Comparison of ENCODE assay signal across 25 cellular contexts in the genomic region with DNA sequence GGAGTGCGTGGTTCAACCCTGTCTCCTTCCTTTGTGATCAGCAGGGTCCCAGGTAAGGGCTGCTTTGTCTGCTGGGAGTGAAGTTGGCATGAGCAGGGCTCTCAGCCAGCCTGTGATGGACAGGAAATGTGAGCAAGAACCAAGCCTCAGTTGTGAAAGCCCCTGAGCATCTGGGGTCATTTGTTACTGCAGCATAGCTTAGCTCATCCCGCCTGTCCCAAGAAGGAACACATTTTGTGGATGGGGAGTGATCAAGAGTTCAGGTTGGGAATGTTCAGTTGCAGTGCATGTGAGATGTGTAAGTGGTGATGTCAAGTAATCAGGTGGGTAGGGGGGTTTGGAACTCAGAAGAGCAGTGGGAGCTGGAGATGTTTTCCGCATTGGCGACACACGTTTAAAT.
A peak's percentile ranks its signal among the peaks of the same experiment; 100 is the strongest.
DNase-seq lines count a peak whose midpoint lies in the region; ATAC-seq, FAIRE-seq and TF ChIP-seq lines count a peak whose summit lies in the region.
"Had no signal": no experiment of that assay in that cellular context is flagged by ENCODE, and none has a peak within 500 bp of the region (broad histone marks: within the 10 kb centered on the region; RNA-seq: fewer than 3 reads in every experiment).

No MANE protein-coding gene starts in this region.

- H4K20me1 ChIP-seq in HepG2 (ENCODE audit: insufficient read depth, low read length) (no peaks in the 10 kb centered on the region), osteoblast (ENCODE audit: insufficient read depth, low read length) (no peaks in the 10 kb centered on the region)

- CTCF ChIA-PET in HepG2 (lab: Yijun Ruan, JAX; ENCODE audit: low intra/inter-chr PET ratio, low total read pairs) = no interaction called here
- CTCF ChIA-PET in activated B cell treated with CpG ODN at 0.5 μM for 24 hours (lab: Charles Lee) = no interaction called here
- CTCF ChIA-PET in activated CD4-positive, alpha-beta memory T cell treated with anti-CD3 and anti-CD28 coated beads for 36 hours (lab: Charles Lee) = no interaction called here

- in situ Hi-C loops in HepG2 (cut with HindIII; ENCODE audit: extremely low pct_ligation_motif_present, low pct_unique_long_range_greater_than_20kb) = loop anchor here (5.0 kb wide), 1 partner anchor 169 kb away; no protein-coding TSS in a partner anchor
- in situ Hi-C loops in KBM-7 (cut with MboI; ENCODE audit: low pct_unique_long_range_greater_than_20kb, low sequenced_read_pairs) = no loop called here

- no peak overlapping the region for H2AFZ ChIP-seq in HepG2 (ENCODE audit: low read length)
- H2AFZ ChIP-seq in osteoblast (ENCODE audit: low read length) = no peak overlapping the region
- H2AFZ ChIP-seq: GM23338 had no signal

- intact Hi-C loops in HepG2 (cut with micrococcal nuclease; ENCODE audit: unreplicated experiment) = no loop called here
- intact Hi-C loops in right lobe of liver (cut with DNase I) = loop anchor here in 1 of 2 donors (10.0 kb wide), 1 partner anchor 167 kb away; the partner anchor contains the start of genes SIPA1L3 and WDR87
- intact Hi-C loops in activated B cell treated with CpG ODN at 0.5 μM for 24 hours (cut with micrococcal nuclease) = no loop called here
- intact Hi-C loops in activated CD4-positive, alpha-beta memory T cell treated with anti-CD3 and anti-CD28 coated beads for 36 hours (cut with micrococcal nuclease) = no loop called here

- H3K36me3 ChIP-seq in HepG2 (replicated peaks in 1 of 2; ENCODE audit: control insufficient read depth in 1 of 2, insufficient read depth in 2 of 2, low read length in 2 of 2) (no peaks in the 10 kb centered on the region), right lobe of liver (no peaks in the 10 kb centered on the region), osteoblast (ENCODE audit: insufficient read depth, low read length) (peaks cover 3% of the 10 kb centered on the region)
- H3K36me3 ChIP-seq: HAP-1 had no signal

- peak overlapping the region; percentile 21 for H3K27ac Mint-ChIP-seq in activated B cell treated with CpG ODN at 0.5 μM for 24 hours
- no peak overlapping the region for H3K27ac Mint-ChIP-seq in activated CD4-positive, alpha-beta memory T cell treated with anti-CD3 and anti-CD28 coated beads for 36 hours
- H3K27ac Mint-ChIP-seq: GM23338 had no signal

- H3K4me2 ChIP-seq in HepG2 (ENCODE audit: low read depth, low read length) (no peak overlapping the region), osteoblast (ENCODE audit: insufficient read depth, low read length) (no peak overlapping the region)
- H3K4me2 ChIP-seq: GM23338, SK-N-SH had no signal

- POLR2A ChIA-PET in HepG2 (lab: Yijun Ruan, JAX) = no interaction called here
- POLR2A ChIA-PET in activated B cell treated with CpG ODN at 0.5 μM for 24 hours (lab: Charles Lee) = interaction anchor here (1.4 kb wide), 1 partner anchor 13 kb away, joined by 6 read pairs; no protein-coding TSS in a partner anchor
- POLR2A ChIA-PET in activated CD4-positive, alpha-beta memory T cell treated with anti-CD3 and anti-CD28 coated beads for 36 hours (lab: Charles Lee) = no interaction called here

- TF ChIP-seq CTCF in HepG2 (CRISPR knock-in tag; IDR thresholded peaks at IDR 0.05) = no peak
- no peak for TF ChIP-seq CTCF in right lobe of liver (IDR thresholded peaks at IDR 0.05)
- no peak for TF ChIP-seq CTCF in activated B cell treated with CpG ODN at 0.5 μM for 24 hours (IDR thresholded peaks at IDR 0.05)
- no peak for TF ChIP-seq CTCF in osteoblast (IDR thresholded peaks at IDR 0.05; ENCODE audit: extremely low read depth, low read depth, low read length)
- TF ChIP-seq CTCF in GM10266 (IDR thresholded peaks at IDR 0.05; ENCODE audit: control insufficient read depth, insufficient read depth, low read depth, missing control alignments) = no peak

- H3K4me3 ChIP-seq in HepG2 (replicated peaks in 1 of 3; ENCODE audit: insufficient read depth in 1 of 3, low read depth in 2 of 3, low read length in 3 of 3) (no peak overlapping the region), right lobe of liver (no peak overlapping the region), osteoblast (ENCODE audit: insufficient read depth, low read length) (no peak overlapping the region)
- H3K4me3 ChIP-seq: GM12878, GM23338, HAP-1 had no signal

- no peak for FAIRE-seq in HepG2 (lab: Jason Lieb, UNC)
- FAIRE-seq: D721Med, GM12878 had no signal

- H3K4me3 Mint-ChIP-seq in activated B cell treated with CpG ODN at 0.5 μM for 24 hours = no peak overlapping the region
- H3K4me3 Mint-ChIP-seq in activated CD4-positive, alpha-beta memory T cell treated with anti-CD3 and anti-CD28 coated beads for 36 hours = no peak overlapping the region
- H3K4me3 Mint-ChIP-seq: CD8-positive, alpha-beta memory T cell; GM23338 had no signal

- no peaks in the 10 kb centered on the region for H3K27me3 Mint-ChIP-seq in activated B cell treated with CpG ODN at 0.5 μM for 24 hours
- no peaks in the 10 kb centered on the region for H3K27me3 Mint-ChIP-seq in activated CD4-positive, alpha-beta memory T cell treated with anti-CD3 and anti-CD28 coated beads for 36 hours

- peaks cover 10% of the 10 kb centered on the region for H3K4me1 Mint-ChIP-seq in activated B cell treated with CpG ODN at 0.5 μM for 24 hours
- H3K4me1 Mint-ChIP-seq in activated CD4-positive, alpha-beta memory T cell treated with anti-CD3 and anti-CD28 coated beads for 36 hours (ENCODE audit: low read depth) = no peaks in the 10 kb centered on the region
- H3K4me1 Mint-ChIP-seq: CD8-positive, alpha-beta memory T cell had no signal

- H3K27ac ChIP-seq in HepG2 (ENCODE audit: extremely low read length, insufficient read depth, low read length) (no peak overlapping the region), right lobe of liver (no peak overlapping the region), osteoblast (ENCODE audit: low read depth, low read length) (no peak overlapping the region)

- TF ChIP-seq EP300 in HepG2 (IDR thresholded peaks at IDR 0.05; ENCODE audit: low read depth in 2 of 2, low read length in 2 of 2) (no peak), HepG2 (CRISPR knock-in tag; IDR thresholded peaks at IDR 0.05; ENCODE audit: borderline replicate concordance) (no peak)

- H3K9me3 ChIP-seq in HepG2 (ENCODE audit: low read length) (no peaks in the 10 kb centered on the region), right lobe of liver (no peaks in the 10 kb centered on the region), osteoblast (ENCODE audit: low read depth, low read length) (no peaks in the 10 kb centered on the region)
- H3K9me3 ChIP-seq: HAP-1, SK-N-SH had no signal

- BruUV-seq in HepG2 (replicated peaks; lab: Mats Ljungman, UMichigan) = no TSS peak

- H3K79me2 ChIP-seq in HepG2 (ENCODE audit: insufficient read depth, low read length) (peaks cover 2% of the 10 kb centered on the region), osteoblast (ENCODE audit: insufficient read depth, low read length) (peaks cover 68% of the 10 kb centered on the region)

- DNase-seq in HepG2 (ENCODE audit: low spot score) = no peak
- no peak for DNase-seq in right lobe of liver
- no peak for DNase-seq in activated B cell treated with CpG ODN at 0.5 μM for 24 hours
- DNase-seq in osteoblast (ENCODE audit: insufficient read length, low spot score, missing footprints) = peak; percentile 30
- DNase-seq in NCI-H1930 (lab: John Stamatoyannopoulos, UW) = no peak
- no peak for DNase-seq in activated CD4-positive, alpha-beta memory T cell treated with anti-CD3 and anti-CD28 coated beads for 36 hours
- no peak for DNase-seq in GM10266 (ENCODE audit: extremely low spot score)
- no peak for DNase-seq in KBM-7
- DNase-seq: C1 segment of cervical spinal cord; CD8-positive, alpha-beta memory T cell; EL; NCI-H1105; NCI-H146; NCI-H2029 treated with DMSO at 0.1 percent for 48 hours; NCI-H226; NCI-H510A treated with DMSO at 0.1 percent for 48 hours; NCI-H748 treated with DMSO at 0.1 percent for 48 hours; NK-92 treated with Interleukin-12 subunit alpha and Interleukin-12 subunit beta, amount 100 ng/mL, for 24 hours; SIG-M5; SK-N-SH had no signal

- H3K4me1 ChIP-seq in HepG2 (ENCODE audit: insufficient read depth, low read length) = peaks cover 22% of the 10 kb centered on the region
- H3K4me1 ChIP-seq in right lobe of liver = no peaks in the 10 kb centered on the region
- no peaks in the 10 kb centered on the region for H3K4me1 ChIP-seq in osteoblast (ENCODE audit: insufficient read depth, low read length)
- H3K4me1 ChIP-seq: HAP-1 had no signal

- TF ChIP-seq RAD21 in HepG2 (CRISPR knock-in tag; IDR thresholded peaks at IDR 0.05) = no peak

- no peak for TF ChIP-seq POLR2A in HepG2 (IDR thresholded peaks at IDR 0.05; ENCODE audit: insufficient read depth in 1 of 2, low read depth in 2 of 2, low read length in 2 of 2)
- no peak for TF ChIP-seq POLR2A in right lobe of liver (IDR thresholded peaks at IDR 0.05)

- H3K27me3 ChIP-seq in HepG2 (ENCODE audit: control insufficient read depth in 1 of 2, insufficient read depth in 2 of 2, low read length in 2 of 2) (no peaks in the 10 kb centered on the region), right lobe of liver (no peaks in the 10 kb centered on the region), osteoblast (ENCODE audit: insufficient read depth, low read length) (no peaks in the 10 kb centered on the region)

- H3K9ac ChIP-seq in HepG2 (ENCODE audit: insufficient read depth, low read depth, low read length) = no peak overlapping the region
- H3K9ac ChIP-seq: SK-N-SH had no signal

- H3K9me3 Mint-ChIP-seq in activated B cell treated with CpG ODN at 0.5 μM for 24 hours = no peaks in the 10 kb centered on the region
- H3K9me3 Mint-ChIP-seq in activated CD4-positive, alpha-beta memory T cell treated with anti-CD3 and anti-CD28 coated beads for 36 hours = peaks cover 3% of the 10 kb centered on the region
- H3K9me3 Mint-ChIP-seq: CD8-positive, alpha-beta memory T cell had no signal

- H3K36me3 Mint-ChIP-seq in activated B cell treated with CpG ODN at 0.5 μM for 24 hours (ENCODE audit: low read depth) = peaks cover 64% of the 10 kb centered on the region
- H3K36me3 Mint-ChIP-seq in activated CD4-positive, alpha-beta memory T cell treated with anti-CD3 and anti-CD28 coated beads for 36 hours = peaks cover 4% of the 10 kb centered on the region

- no peak for ATAC-seq in HepG2
- ATAC-seq in right lobe of liver = no peak
- no peak for ATAC-seq in activated B cell treated with CpG ODN at 0.5 μM for 24 hours (ENCODE audit: low read depth)
- ATAC-seq: GM12878, GM23338, Panc1 had no signal

- WGBS in HepG2 (ENCODE audit: low lambda C conversion rate) = 97% methylated on average over 5 of the region's 5 CpGs
- 71% methylated on average over 1 of the region's 5 CpGs for WGBS in right lobe of liver (ENCODE audit: insufficient coverage, low coverage, low lambda C conversion rate, missing lambda C conversion rate)

TF ChIP-seq in HepG2, 621 proteins besides CTCF, POLR2A, EP300 and RAD21 (continues in another document):
- TF ChIP-seq ZNF576 (CRISPR knock-in tag; IDR thresholded peaks at IDR 0.05) = no peak
